In genomic region chr19:9923440-9923839, GRCh38 we compare ENCODE assay signal across 24 cellular contexts. TPM values are rescaled to one million over a fixed set of nuclear protein-coding genes. Genes with fewer than 3 reads are reported as not detected.
DNase-seq lines count a peak whose midpoint lies in the region; ATAC-seq, FAIRE-seq and TF ChIP-seq lines count a peak whose summit lies in the region.
"Had no signal": no experiment of that assay in that cellular context is flagged by ENCODE, and none has a peak within 500 bp of the region (broad histone marks: within the 10 kb centered on the region; RNA-seq: fewer than 3 reads in every experiment).

No MANE protein-coding gene starts in this region.

- no peak for TF ChIP-seq EP300 in K562 (IDR thresholded peaks at IDR 0.05; ENCODE audit: low read length)

- no peaks in the 10 kb centered on the region for H3K9me3 Mint-ChIP-seq in activated T-cell treated with anti-CD3 and anti-CD28 coated beads, Interleukin-2, amount 50 U/mL, for 72 hours
- H3K9me3 Mint-ChIP-seq: CD4-positive, alpha-beta T cell; CD8-positive, alpha-beta T cell had no signal

- H4K20me1 ChIP-seq in K562 (replicated peaks; ENCODE audit: control insufficient read depth, insufficient read depth, low read length), result no peaks in the 10 kb centered on the region
- H4K20me1 ChIP-seq: BLaER1 treated with 17β-estradiol and CSF1 and Interleukin-3, amounts not matched to agents 10 nM and 100 nM had no signal

- H3K4me1 ChIP-seq in K562 (replicated peaks in 1 of 2; ENCODE audit: control insufficient read depth in 2 of 2, insufficient read depth in 2 of 2, low read length in 2 of 2), result no peaks in the 10 kb centered on the region; a peak in 2 of 5 replicates
- H3K4me1 ChIP-seq: A549, Caco-2 had no signal

- no peak for FAIRE-seq in K562 (lab: Jason Lieb, UNC)
- FAIRE-seq: A549, GM12878, GM12892, GM18507 had no signal

- no peaks in the 10 kb centered on the region for H3K9me3 ChIP-seq in K562 (replicated peaks; ENCODE audit: control insufficient read depth, insufficient read depth, low read depth, low read length)
- H3K9me3 ChIP-seq: A549, Caco-2 had no signal

- CTCF ChIA-PET in K562 (lab: Yijun Ruan, JAX; ENCODE audit: low intra/inter-chr PET ratio), result interaction anchor here (1.1 kb wide), 1 partner anchor 9 kb away, joined by 3 read pairs; no protein-coding TSS in a partner anchor

- in situ Hi-C loops in K562 (cut with MboI), result no loop called here

- 5% methylated on average over 4 of the region's 4 CpGs for WGBS in K562 (ENCODE audit: insufficient coverage, low coverage, missing lambda C conversion rate)

- no peak overlapping the region for H2AFZ ChIP-seq in K562 (ENCODE audit: low read depth, low read length)

- no peak for DNase-seq in activated T-cell treated with anti-CD3 and anti-CD28 coated beads, Interleukin-2, amount 50 U/mL, for 72 hours
- DNase-seq in activated T-cell treated with anti-CD3 and anti-CD28 coated beads, Interleukin-2, amount 50 U/mL, for 1 hour, result no peak
- DNase-seq in K562 (ENCODE audit: extremely low read depth in 1 of 4, low spot score in 3 of 4), result no peak
- DNase-seq in 8988T, result no peak
- no peak for DNase-seq in D341Med (ENCODE audit: low spot score)
- DNase-seq: AML-193; Caco-2; Calu3; CD4-positive, alpha-beta T cell; CD8-positive, alpha-beta T cell; DMS 273 treated with DMSO at 0.1 percent for 48 hours; DMS153; DMS53; DMS79; DND-41; EL; GDM1 had no signal

- H3K9ac ChIP-seq in K562 (ENCODE audit: insufficient read depth in 1 of 2, low read depth in 2 of 2, low read length in 2 of 2), result no peak overlapping the region
- H3K9ac ChIP-seq: BLaER1 treated with 17β-estradiol and CSF1 and Interleukin-3, amounts not matched to agents 10 nM and 100 nM had no signal

- H3K27me3 ChIP-seq in K562 (ENCODE audit: control insufficient read depth in 2 of 2, insufficient read depth in 2 of 2, low read length in 2 of 2), result peaks cover 0 to 5% of the 10 kb centered on the region in 2 experiments; a peak in 3 of 5 replicates
- H3K27me3 ChIP-seq: BLaER1 treated with 17β-estradiol and CSF1 and Interleukin-3, amounts not matched to agents 10 nM and 100 nM had no signal

- H3K4me3 ChIP-seq in K562, result no peak overlapping the region
- H3K4me3 ChIP-seq: A549; BLaER1 treated with 17β-estradiol and CSF1 and Interleukin-3, amounts not matched to agents 10 nM and 100 nM; GM12878 had no signal

- H3K27ac Mint-ChIP-seq in activated T-cell treated with anti-CD3 and anti-CD28 coated beads, Interleukin-2, amount 50 U/mL, for 72 hours, result peak overlapping the region; percentile 19
- H3K27ac Mint-ChIP-seq: B cell; CD4-positive, alpha-beta T cell; CD8-positive, alpha-beta T cell had no signal

- H3K9me1 ChIP-seq in K562 (ENCODE audit: control insufficient read depth, insufficient read depth, low read length), result no peaks in the 10 kb centered on the region

- peaks cover 16% of the 10 kb centered on the region for H3K27me3 Mint-ChIP-seq in activated T-cell treated with anti-CD3 and anti-CD28 coated beads, Interleukin-2, amount 50 U/mL, for 72 hours (ENCODE audit: low read depth)

- H3K27ac ChIP-seq in K562 (ENCODE audit: extremely low read depth, low read depth, low read length), result no peak overlapping the region
- H3K27ac ChIP-seq: A549; BLaER1 treated with 17β-estradiol and CSF1 and Interleukin-3, amounts not matched to agents 10 nM and 100 nM; C4-2B had no signal

- H3K36me3 Mint-ChIP-seq in activated T-cell treated with anti-CD3 and anti-CD28 coated beads, Interleukin-2, amount 50 U/mL, for 72 hours (ENCODE audit: insufficient read depth in 2 of 2), result no peaks in the 10 kb centered on the region
- H3K36me3 Mint-ChIP-seq: CD8-positive, alpha-beta T cell had no signal

- TF ChIP-seq RAD21 in K562 (CRISPR knock-in tag; conservative IDR thresholded peaks at IDR 0.05 in 1 of 2, IDR thresholded peaks at IDR 0.05 in 1 of 2), result no peak

- POLR2A ChIA-PET in K562 (lab: Yijun Ruan, JAX), result no interaction called here

- BruUV-seq in K562 (replicated peaks; lab: Mats Ljungman, UMichigan), result no TSS peak

- no peak for TF ChIP-seq CTCF in K562 (IDR thresholded peaks at IDR 0.05 in 2 of 3, conservative IDR thresholded peaks at IDR 0.05 in 1 of 3; ENCODE audit: insufficient read depth in 2 of 3, low read depth in 1 of 3, low read length in 3 of 3)

- no peak for ATAC-seq in activated T-cell treated with anti-CD3 and anti-CD28 coated beads, Interleukin-2, amount 50 U/mL, for 72 hours (replicated peaks in 1 of 2)
- no peak for ATAC-seq in K562
- ATAC-seq: A549; CD8-positive, alpha-beta T cell; GM12878 had no signal

- H3K4me1 Mint-ChIP-seq in activated T-cell treated with anti-CD3 and anti-CD28 coated beads, Interleukin-2, amount 50 U/mL, for 72 hours (ENCODE audit: low read depth), result no peaks in the 10 kb centered on the region

- intact Hi-C loops in K562 (cut with micrococcal nuclease), result no loop called here

- H3K4me3 Mint-ChIP-seq in activated T-cell treated with anti-CD3 and anti-CD28 coated beads, Interleukin-2, amount 50 U/mL, for 72 hours, result no peak overlapping the region
- H3K4me3 Mint-ChIP-seq: B cell; CD4-positive, alpha-beta T cell; CD8-positive, alpha-beta T cell had no signal

- H3K4me2 ChIP-seq in K562 (ENCODE audit: insufficient read depth, low read length), result no peak overlapping the region
- H3K4me2 ChIP-seq: A549; BLaER1 treated with 17β-estradiol and CSF1 and Interleukin-3, amounts not matched to agents 10 nM and 100 nM had no signal

- no peak for TF ChIP-seq POLR2A in K562 (conservative IDR thresholded peaks at IDR 0.05)

- H3K36me3 ChIP-seq in K562 (ENCODE audit: control insufficient read depth, insufficient read depth, low read length), result no peaks in the 10 kb centered on the region
- H3K36me3 ChIP-seq: BLaER1 treated with 17β-estradiol and CSF1 and Interleukin-3, amounts not matched to agents 10 nM and 100 nM had no signal

- H3K79me2 ChIP-seq in K562 (ENCODE audit: control insufficient read depth, insufficient read depth, low read length), result no peaks in the 10 kb centered on the region

TF ChIP-seq in K562, 482 proteins besides CTCF, POLR2A, EP300 and RAD21:
- no peak for TF ChIP-seq MAZ (CRISPR knock-in tag; conservative IDR thresholded peaks at IDR 0.05 in 1 of 2, IDR thresholded peaks at IDR 0.05 in 1 of 2)
- TF ChIP-seq ZNF512 (tag; IDR thresholded peaks at IDR 0.05), result peak; percentile 90
TF ChIP-seq in K562: peak in this region for 1.

RNA-seq across cellular contexts. Expression of gene OLFM2, which starts 12.9 kb away (rescaled TPM):
- total RNA-seq in activated T-cell treated with anti-CD3 and anti-CD28 coated beads, Interleukin-2, amount 50 U/mL, for 72 hours, result 1 to 10 TPM; 1.1 to 1.2 TPM
- total RNA-seq in K562 (2011; cell fraction: chromatin; rRNA removed; ENCODE audit: low replicate concordance), result 0.40 and 2.1 TPM in 2 replicates
- 1.8 and 3.2 TPM in 2 replicates for total RNA-seq in K562 (2011; cell fraction: nucleolus; rRNA removed)
- 1.2 and 2.6 TPM in 2 replicates for total RNA-seq in K562 (2011; cell fraction: nucleoplasm; rRNA removed)
- 0.23 TPM in 1 of 2 replicates, not detected in the other for total RNA-seq in K562 (2014; rRNA removed)
- total RNA-seq in K562 (2014; rRNA removed; fragmentation: Illumina TruSeq; extraction: Trizol), result not detected in 2 replicates
- not detected in 2 replicates for total RNA-seq in K562 (2015; rRNA removed; fragmentation: Illumina TruSeq; extraction: Trizol)
- 0.33 and 0.67 TPM in 2 replicates for total RNA-seq in K562 (2021)
- 0.31 and 0.45 TPM in 2 replicates for polyA plus RNA-seq in K562 (2011; rRNA removed)
- 0.44 and 1.4 TPM in 2 replicates for polyA plus RNA-seq in K562 (2011; cell fraction: cytosol; rRNA removed)
- 0.44 and 0.45 TPM in 2 replicates for polyA plus RNA-seq in K562 (2011; cell fraction: nucleus; rRNA removed)
- polyA plus RNA-seq in K562 (2012), result 0.17 and 0.22 TPM in 2 replicates
- 0.10 and 0.44 TPM in 2 replicates for polyA plus RNA-seq in K562 (2014; fragmentation: Illumina TruSeq; extraction: Trizol)
- not detected for polyA plus RNA-seq in K562 (2014; fragmentation: Nextera tagmentation; extraction: Ambion mirVana)
- polyA plus RNA-seq in K562 (2014; rRNA removed), result 0.17 and 0.53 TPM in 2 replicates
- polyA minus RNA-seq in K562 (2011; rRNA and poly(A)+ RNA removed), result 0.39 TPM in 1 of 2 replicates, not detected in the other
- not detected in 2 replicates for polyA minus RNA-seq in K562 (2011; cell fraction: cytosol; rRNA and poly(A)+ RNA removed)
- polyA minus RNA-seq in K562 (2011; cell fraction: nucleus; rRNA and poly(A)+ RNA removed), result not detected in 2 replicates
- total RNA-seq: B cell had no signal
